Comparison of ENCODE assay signal across 8 cellular contexts in genomic region chrX:7925867-7926472, GRCh38. TPM values are rescaled to one million over a fixed set of nuclear protein-coding genes. Genes with fewer than 3 reads are reported as not detected.
DNase-seq lines count a peak whose midpoint lies in the region; ATAC-seq and TF ChIP-seq lines count a peak whose summit lies in the region.

No MANE protein-coding gene starts in this region.

- no peak overlapping the region for H3K27ac Mint-ChIP-seq in endothelial cell (ENCODE audit: unreplicated experiment)
- peak overlapping the region; percentile 33 to 99 (median 54) for H3K27ac Mint-ChIP-seq in naive thymus-derived CD4-positive, alpha-beta T cell

- DNase-seq in cardiac muscle cell (ENCODE audit: low read depth in 1 of 2, low spot score in 1 of 2) = peak; percentile 75 to 82
- DNase-seq in Right ventricle myocardium inferior (ENCODE audit: missing footprints) = no peak
- peak; percentile 73 for DNase-seq in NCI-H69 (lab: John Stamatoyannopoulos, UW)
- peak; percentile 76 for DNase-seq in activated CD8-positive, alpha-beta memory T cell treated with anti-CD3 and anti-CD28 coated beads for 24 hours
- peak; percentile 54 for DNase-seq in endothelial cell (ENCODE audit: low spot score)
- DNase-seq in naive thymus-derived CD4-positive, alpha-beta T cell = peak; percentile 5 to 79 (median 62)
- DNase-seq in stimulated activated naive CD4-positive, alpha-beta T cell treated with Interleukin-2 at 50 U/mL for 16 hours (lab: John Stamatoyannopoulos, UW) = peak; percentile 26

- no peaks in the 10 kb centered on the region for H3K36me3 Mint-ChIP-seq in endothelial cell (ENCODE audit: low read depth, unreplicated experiment)
- peaks cover 0 to 24% (median 5%) of the 10 kb centered on the region in 5 donors for H3K36me3 Mint-ChIP-seq in naive thymus-derived CD4-positive, alpha-beta T cell

- H3K27me3 ChIP-seq in cardiac muscle cell = no peaks in the 10 kb centered on the region
- H3K27me3 ChIP-seq in naive thymus-derived CD4-positive, alpha-beta T cell (ENCODE audit: control insufficient read depth in 2 of 2, insufficient read depth in 2 of 2, low read length in 2 of 2) = no peaks in the 10 kb centered on the region

- H3K4me1 Mint-ChIP-seq in endothelial cell (ENCODE audit: unreplicated experiment) = no peaks in the 10 kb centered on the region
- H3K4me1 Mint-ChIP-seq in naive thymus-derived CD4-positive, alpha-beta T cell = peaks cover 0 to 37% (median 20%) of the 10 kb centered on the region in 7 donors

- TF ChIP-seq CTCF in cardiac muscle cell (IDR thresholded peaks at IDR 0.05; ENCODE audit: low read depth, low read length) (peak; percentile 71), endothelial cell (IDR thresholded peaks at IDR 0.05; ENCODE audit: unreplicated experiment) (peak; percentile 52)

- peaks cover 3% of the 10 kb centered on the region for H3K27me3 Mint-ChIP-seq in endothelial cell (ENCODE audit: unreplicated experiment)
- no peaks in the 10 kb centered on the region for H3K27me3 Mint-ChIP-seq in naive thymus-derived CD4-positive, alpha-beta T cell

- intact Hi-C loops in Right ventricle myocardium inferior (cut with DNase I) = no loop called here
- intact Hi-C loops in naive thymus-derived CD4-positive, alpha-beta T cell (cut with micrococcal nuclease) = loop anchor here (2.0 to 10.0 kb wide), 4 partner anchors 794 to 1905 kb away; no protein-coding TSS in a partner anchor

- ATAC-seq in Right ventricle myocardium inferior = no peak
- ATAC-seq in HG03280 (IDR thresholded peaks at IDR 0.05; ENCODE audit: unreplicated experiment) = peak; percentile 30
- peak; percentile 67 for ATAC-seq in naive thymus-derived CD4-positive, alpha-beta T cell

- POLR2A ChIA-PET in naive thymus-derived CD4-positive, alpha-beta T cell (lab: Charles Lee) = no interaction called here

- H3K9me3 Mint-ChIP-seq in endothelial cell (ENCODE audit: unreplicated experiment) = no peaks in the 10 kb centered on the region
- H3K9me3 Mint-ChIP-seq in naive thymus-derived CD4-positive, alpha-beta T cell = peaks cover 0 to 3% (median 0%) of the 10 kb centered on the region in 11 donors

- peaks cover 9% of the 10 kb centered on the region for H3K36me3 ChIP-seq in cardiac muscle cell
- H3K36me3 ChIP-seq in naive thymus-derived CD4-positive, alpha-beta T cell (ENCODE audit: control insufficient read depth in 2 of 3, insufficient read depth in 3 of 3, low read length in 3 of 3) = peaks cover 0 to 7% (median 0%) of the 10 kb centered on the region in 3 experiments

- no peaks in the 10 kb centered on the region for H3K9me3 ChIP-seq in cardiac muscle cell (ENCODE audit: low read depth)
- no peaks in the 10 kb centered on the region for H3K9me3 ChIP-seq in naive thymus-derived CD4-positive, alpha-beta T cell (ENCODE audit: control insufficient read depth in 2 of 3, low read length in 3 of 3)

- no peak overlapping the region for H3K27ac ChIP-seq in cardiac muscle cell
- H3K27ac ChIP-seq in naive thymus-derived CD4-positive, alpha-beta T cell (ENCODE audit: low read depth, low read length) = no peak overlapping the region

- peaks cover 18% of the 10 kb centered on the region for H3K4me1 ChIP-seq in cardiac muscle cell (ENCODE audit: low read depth)
- H3K4me1 ChIP-seq in naive thymus-derived CD4-positive, alpha-beta T cell (ENCODE audit: control insufficient read depth in 2 of 2, insufficient read depth in 2 of 2, low read length in 2 of 2) = peaks cover 6 to 11% of the 10 kb centered on the region in 2 donors

- H3K4me3 Mint-ChIP-seq in endothelial cell (ENCODE audit: unreplicated experiment) = no peak overlapping the region
- peak overlapping the region; percentile 38 to 99 (median 90) for H3K4me3 Mint-ChIP-seq in naive thymus-derived CD4-positive, alpha-beta T cell

- CTCF ChIA-PET in naive thymus-derived CD4-positive, alpha-beta T cell (lab: Charles Lee) = no interaction called here

- H3K4me3 ChIP-seq in cardiac muscle cell = peak overlapping the region; percentile 54
- no peak overlapping the region for H3K4me3 ChIP-seq in naive thymus-derived CD4-positive, alpha-beta T cell (ENCODE audit: low read length)

RNA-seq across cellular contexts. Expression of gene PNPLA4, which starts 1.2 kb away (rescaled TPM):
- 56.2 and 58.5 TPM in 2 replicates for total RNA-seq in cardiac muscle cell
- 70.4 and 72.6 TPM in 2 replicates for polyA plus RNA-seq in cardiac muscle cell
- 33.3 TPM for total RNA-seq in Right ventricle myocardium inferior
- 12.4 TPM for total RNA-seq in endothelial cell (ENCODE audit: unreplicated experiment)
- total RNA-seq in naive thymus-derived CD4-positive, alpha-beta T cell = 1 to 10 TPM; 4.0 to 4.3 (median 4.2) TPM
- polyA plus RNA-seq in naive thymus-derived CD4-positive, alpha-beta T cell = 10 to 100 TPM; 13.6 to 18.7 TPM
